ENCODE assay signal across 20 cellular contexts in the genomic region with DNA sequence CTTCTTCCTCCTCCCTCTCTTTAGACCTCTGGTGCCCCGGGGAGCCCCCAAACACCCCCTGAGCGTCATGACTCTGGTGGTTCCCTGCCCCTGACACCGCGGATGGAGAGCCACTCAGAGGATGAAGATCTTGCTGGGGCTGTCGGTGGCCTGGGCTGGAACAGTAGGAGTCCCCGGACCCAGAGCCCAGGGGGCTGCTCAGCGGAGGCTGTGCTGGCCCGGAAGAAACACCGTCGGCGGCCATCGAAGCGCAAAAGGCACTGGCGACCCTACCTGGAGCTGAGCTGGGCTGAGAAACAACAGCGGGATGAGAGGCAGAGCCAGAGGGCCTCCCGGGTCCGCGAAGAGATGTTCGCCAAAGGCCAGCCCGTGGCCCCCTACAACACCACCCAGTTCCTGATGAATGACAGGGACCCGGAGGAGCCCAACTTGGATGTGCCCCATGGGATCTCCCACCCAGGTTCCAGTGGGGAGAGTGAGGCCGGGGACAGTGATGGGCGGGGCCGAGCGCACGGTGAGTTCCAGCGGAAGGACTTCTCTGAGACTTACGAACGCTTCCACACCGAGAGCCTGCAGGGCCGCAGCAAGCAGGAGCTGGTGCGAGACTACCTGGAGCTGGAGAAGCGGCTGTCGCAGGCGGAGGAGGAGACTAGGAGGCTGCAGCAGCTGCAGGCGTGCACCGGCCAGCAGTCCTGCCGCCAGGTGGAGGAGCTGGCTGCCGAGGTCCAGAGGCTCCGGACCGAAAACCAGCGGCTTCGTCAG. TPM values are rescaled to one million over a fixed set of nuclear protein-coding genes. Genes with fewer than 3 reads are reported as not detected.
DNase-seq lines count a peak whose midpoint lies in the region; FAIRE-seq and TF ChIP-seq lines count a peak whose summit lies in the region.
"Had no signal": no experiment of that assay in that cellular context is flagged by ENCODE, and none has a peak within 500 bp of the region (broad histone marks: within the 10 kb centered on the region; RNA-seq: fewer than 3 reads in every experiment).

No MANE protein-coding gene starts in this region.

- H3K79me1 ChIP-seq in trophoblast cell (ENCODE audit: low read length) = peaks cover 17% of the 10 kb centered on the region

- H3K27ac ChIP-seq in trophoblast cell (ENCODE audit: low read depth, low read length) = no peak overlapping the region
- H3K27ac ChIP-seq: neutrophil, SJSA1 had no signal

- no peak overlapping the region for H3K4me3 ChIP-seq in trophoblast cell (ENCODE audit: low read depth, low read length)
- H3K4me3 ChIP-seq: sigmoid colon, SJSA1 had no signal

- H3K4ac ChIP-seq in trophoblast cell (ENCODE audit: low read depth, low read length) = no peak overlapping the region

- no peaks in the 10 kb centered on the region for H3K9me3 ChIP-seq in trophoblast cell (ENCODE audit: insufficient read depth, low read depth, low read length)
- H3K9me3 ChIP-seq: neutrophil, sigmoid colon, SJSA1 had no signal

- no peak overlapping the region for H2AFZ ChIP-seq in trophoblast cell (ENCODE audit: insufficient read depth, low read length, poor library complexity)

- FAIRE-seq in H54 (lab: Jason Lieb, UNC) = no peak
- FAIRE-seq: GM19239 had no signal

- H4K12ac ChIP-seq in trophoblast cell (ENCODE audit: low read depth, low read length) = no peak overlapping the region

- H3K36me3 ChIP-seq in trophoblast cell (ENCODE audit: control insufficient read depth in 1 of 2, insufficient read depth in 2 of 2, low read length in 2 of 2) = no peaks in the 10 kb centered on the region
- H3K36me3 ChIP-seq: SJSA1 had no signal

- WGBS in trophoblast cell (ENCODE audit: extremely low coverage, insufficient coverage, insufficient read length) = no CpG with 5 or more reads among the region's 43 CpGs

- H2BK120ac ChIP-seq in trophoblast cell (ENCODE audit: insufficient read depth, low read length, poor library complexity) = no peak overlapping the region

- H2BK5ac ChIP-seq in trophoblast cell (ENCODE audit: low read depth, low read length, poor library complexity) = no peak overlapping the region

- no peak overlapping the region for H2AK5ac ChIP-seq in trophoblast cell (ENCODE audit: low read length)

- TF ChIP-seq POLR2A in H54 (IDR thresholded peaks at IDR 0.05; ENCODE audit: low read depth, low read length) = no peak

- peak overlapping the region; percentile 93 for H3K27ac Mint-ChIP-seq in dendritic cell treated with granulocyte-macrophage colony-stimulating factor and Interleukin-4, amounts not matched to agents 40 ng/mL and 50 ng/mL, for 4 days
- H3K27ac Mint-ChIP-seq: T-helper 2 cell treated with Interferon-gamma antibody and Interleukin-4, amounts not matched to agents 5 μg/mL and 100 μg/mL, for 36 hours had no signal

- no peaks in the 10 kb centered on the region for H3K27me3 ChIP-seq in trophoblast cell (ENCODE audit: insufficient read depth, low read length)
- H3K27me3 ChIP-seq: foreskin keratinocyte, neutrophil, sigmoid colon, SJSA1 had no signal

- no peak overlapping the region for H4K8ac ChIP-seq in trophoblast cell (ENCODE audit: low read depth, low read length)

- no peak overlapping the region for H3K23ac ChIP-seq in trophoblast cell (ENCODE audit: low read length)

- H3K4me3 Mint-ChIP-seq in dendritic cell treated with granulocyte-macrophage colony-stimulating factor and Interleukin-4, amounts not matched to agents 40 ng/mL and 50 ng/mL, for 4 days = no peak overlapping the region
- H3K4me3 Mint-ChIP-seq: T-helper 2 cell treated with Interferon-gamma antibody and Interleukin-4, amounts not matched to agents 5 μg/mL and 100 μg/mL, for 36 hours had no signal

- H3K4me1 ChIP-seq in trophoblast cell (ENCODE audit: control insufficient read depth in 1 of 2, insufficient read depth in 2 of 2, low read length in 2 of 2) = peaks cover 25% of the 10 kb centered on the region in 2 experiments

- H3K9ac ChIP-seq in trophoblast cell (ENCODE audit: low read length) = no peak overlapping the region

- DNase-seq in H4 (ENCODE audit: low spot score) = peak; percentile 4
- DNase-seq in trophoblast cell = peak; percentile 85 to 89
- no peak for DNase-seq in CD1c-positive myeloid dendritic cell (ENCODE audit: extremely low spot score)
- DNase-seq in H54 (ENCODE audit: insufficient read length, low spot score) = no peak
- no peak for DNase-seq in NCI-H82 treated with DMSO at 0.1 percent for 48 hours (lab: John Stamatoyannopoulos, UW; ENCODE audit: unreplicated experiment)
- DNase-seq: activated CD4-positive, CD25-positive, alpha-beta regulatory T cell treated with anti-CD3 and anti-CD28 coated beads, Interleukin-2, amount 50 U/mL, for 72 hours; central memory CD4-positive, alpha-beta T cell; foreskin keratinocyte; Karpas-422; NCI-H1092 treated with DMSO at 0.1 percent for 48 hours; NCI-H2107; NCI-H69; OCI-M1; sigmoid colon; stimulated activated CD4-positive, alpha-beta T cell treated with anti-CD3 and anti-CD28 coated beads, Interleukin-1b, Interleukin-23, amount 100 ng/mL, for 48 hours had no signal

- H3K9me3 Mint-ChIP-seq in dendritic cell treated with granulocyte-macrophage colony-stimulating factor and Interleukin-4, amounts not matched to agents 40 ng/mL and 50 ng/mL, for 4 days = no peaks in the 10 kb centered on the region
- H3K9me3 Mint-ChIP-seq: T-helper 2 cell treated with Interferon-gamma antibody and Interleukin-4, amounts not matched to agents 5 μg/mL and 100 μg/mL, for 36 hours had no signal

- no peak overlapping the region for H2BK12ac ChIP-seq in trophoblast cell (ENCODE audit: low read length)

- no peak overlapping the region for H3K4me2 ChIP-seq in trophoblast cell (ENCODE audit: low read length)

- H4K91ac ChIP-seq in trophoblast cell (ENCODE audit: low read depth, low read length) = no peak overlapping the region

- no peaks in the 10 kb centered on the region for H3K27me3 Mint-ChIP-seq in dendritic cell treated with granulocyte-macrophage colony-stimulating factor and Interleukin-4, amounts not matched to agents 40 ng/mL and 50 ng/mL, for 4 days

- intact Hi-C loops in dendritic cell treated with granulocyte-macrophage colony-stimulating factor and Interleukin-4, amounts not matched to agents 40 ng/mL and 50 ng/mL, for 4 days (cut with micrococcal nuclease) = no loop called here

- H3K18ac ChIP-seq in trophoblast cell (ENCODE audit: low read length) = no peak overlapping the region

- H3K4me1 Mint-ChIP-seq in dendritic cell treated with granulocyte-macrophage colony-stimulating factor and Interleukin-4, amounts not matched to agents 40 ng/mL and 50 ng/mL, for 4 days (ENCODE audit: low read depth) = peaks cover 57% of the 10 kb centered on the region

- no peaks in the 10 kb centered on the region for H3K79me2 ChIP-seq in trophoblast cell (ENCODE audit: control insufficient read depth, insufficient read depth, low read length, poor library complexity)

- no peak overlapping the region for H3K14ac ChIP-seq in trophoblast cell (ENCODE audit: low read length)

- peaks cover 13% of the 10 kb centered on the region for H3K36me3 Mint-ChIP-seq in dendritic cell treated with granulocyte-macrophage colony-stimulating factor and Interleukin-4, amounts not matched to agents 40 ng/mL and 50 ng/mL, for 4 days (ENCODE audit: low read depth)

RNA-seq across cellular contexts. Expression of a gene that starts 7.5 kb away (rescaled TPM):
- total RNA-seq in H4 (2014; rRNA removed; shearing (Covaris generic)) = 5.8 and 10.7 TPM in 2 replicates
- polyA plus RNA-seq in trophoblast cell (2013) = 4.2 and 4.3 TPM in 2 replicates

RNA-seq across cellular contexts. Expression of a gene that starts 20.9 kb away (rescaled TPM):
- total RNA-seq in H4 (2014; rRNA removed; shearing (Covaris generic)) = 4.9 and 6.5 TPM in 2 replicates
- 108 and 114 TPM in 2 replicates for polyA plus RNA-seq in trophoblast cell (2013)

RNA-seq across cellular contexts. Expression of a gene that starts 33.7 kb away (rescaled TPM):
- 2.1 and 2.6 TPM in 2 replicates for total RNA-seq in H4 (2014; rRNA removed; shearing (Covaris generic))
- 3.8 TPM in 2 replicates for polyA plus RNA-seq in trophoblast cell (2013)

RNA-seq across cellular contexts. Expression of a gene that starts 36.9 kb away (rescaled TPM):
- 21.0 and 157 TPM in 2 replicates for total RNA-seq in H4 (2014; rRNA removed; shearing (Covaris generic))
- 53.9 and 61.0 TPM in 2 replicates for polyA plus RNA-seq in trophoblast cell (2013)

RNA-seq across cellular contexts. Expression of a gene that starts 52.5 kb away (rescaled TPM):
- 4.4 and 6.7 TPM in 2 replicates for total RNA-seq in H4 (2014; rRNA removed; shearing (Covaris generic))
- polyA plus RNA-seq in trophoblast cell (2013) = 2.4 and 2.8 TPM in 2 replicates
- total RNA-seq: SJSA1 had no signal

Comparison
In these comparisons a context has a peak if more than half of its experiments do, and no peak if none do; other contexts are left out.
1. DNase-seq: peak in H4 (single experiment) and trophoblast cell (2 of 2); none in CD1c-positive myeloid dendritic cell (single experiment), H54 (single experiment) and NCI-H82 treated with DMSO at 0.1 percent for 48 hours (single experiment).